ENCODE assay signal across 29 cellular contexts in genomic region chr22:16695261-16695660, GRCh38.
A peak's percentile ranks its signal among the peaks of the same experiment; 100 is the strongest.
DNase-seq lines count a peak whose midpoint lies in the region; ATAC-seq, FAIRE-seq and TF ChIP-seq lines count a peak whose summit lies in the region.
"Had no signal": no experiment of that assay in that cellular context is flagged by ENCODE, and none has a peak within 500 bp of the region (broad histone marks: within the 10 kb centered on the region; RNA-seq: fewer than 3 reads in every experiment).

No MANE protein-coding gene starts in this region.

- TF ChIP-seq CTCF in K562 (IDR thresholded peaks at IDR 0.05 in 2 of 3, conservative IDR thresholded peaks at IDR 0.05 in 1 of 3; ENCODE audit: insufficient read depth in 2 of 3, low read depth in 1 of 3, low read length in 3 of 3), result no peak

- no peak overlapping the region for H3K27ac ChIP-seq in K562 (ENCODE audit: extremely low read depth, low read depth, low read length)
- H3K27ac ChIP-seq: 22Rv1; A549; BLaER1; BLaER1 treated with 17β-estradiol and CSF1 and Interleukin-3, amounts not matched to agents 10 nM and 100 nM; C4-2B had no signal

- no TSS peak for BruUV-seq in K562 (replicated peaks; lab: Mats Ljungman, UMichigan)

- in situ Hi-C loops in K562 (cut with MboI), result loop anchor here (25.0 kb wide), 1 partner anchor 183 kb away; no protein-coding TSS in a partner anchor

- CTCF ChIA-PET in K562 (lab: Yijun Ruan, JAX; ENCODE audit: low intra/inter-chr PET ratio), result no interaction called here

- H3K4me1 ChIP-seq in K562 (replicated peaks in 1 of 2; ENCODE audit: control insufficient read depth in 2 of 2, insufficient read depth in 2 of 2, low read length in 2 of 2), result peaks cover 0 to 4% of the 10 kb centered on the region in 2 experiments; a peak in 1 of 5 replicates
- H3K4me1 ChIP-seq: A549, BE2C, Caco-2 had no signal

- TF ChIP-seq POLR2A in K562 (conservative IDR thresholded peaks at IDR 0.05), result no peak

- H3K9me3 ChIP-seq in K562 (replicated peaks; ENCODE audit: control insufficient read depth, insufficient read depth, low read depth, low read length), result no peaks in the 10 kb centered on the region
- H3K9me3 ChIP-seq: A549; BE2C; BLaER1; BLaER1 treated with 17β-estradiol and CSF1 and Interleukin-3, amounts not matched to agents 10 nM and 100 nM; Caco-2 had no signal

- DNase-seq in K562 (ENCODE audit: extremely low read depth in 1 of 4, low spot score in 3 of 4), result no peak
- DNase-seq in DMS153 treated with DMSO at 0.1 percent for 48 hours (lab: John Stamatoyannopoulos, UW; ENCODE audit: unreplicated experiment), result no peak
- DNase-seq: 8988T; ACHN; AML-193; BE2C; C1 segment of cervical spinal cord; Caco-2; Calu3; CD4-positive, alpha-beta memory T cell; CD4-positive, alpha-beta T cell; CD4-positive, CD25-positive, alpha-beta regulatory T cell; CD8-positive, alpha-beta memory T cell; CD8-positive, alpha-beta T cell; COR-L47; DMS 273 treated with DMSO at 0.1 percent for 48 hours; DMS153; DMS53; DMS79; DMS79 treated with DMSO at 0.1 percent for 48 hours; DND-41; EL had no signal

- ATAC-seq in K562, result no peak
- ATAC-seq: A549; CD8-positive, alpha-beta T cell had no signal

- no peak for FAIRE-seq in K562 (lab: Jason Lieb, UNC)
- FAIRE-seq: A204.1, A549, D721Med had no signal

- no peak overlapping the region for H3K4me2 ChIP-seq in K562 (ENCODE audit: insufficient read depth, low read length)
- H3K4me2 ChIP-seq: A549; BLaER1; BLaER1 treated with 17β-estradiol and CSF1 and Interleukin-3, amounts not matched to agents 10 nM and 100 nM had no signal

- H3K9me1 ChIP-seq in K562 (ENCODE audit: control insufficient read depth, insufficient read depth, low read length), result no peaks in the 10 kb centered on the region

- no peak overlapping the region for H3K9ac ChIP-seq in K562 (ENCODE audit: insufficient read depth in 1 of 2, low read depth in 2 of 2, low read length in 2 of 2)
- H3K9ac ChIP-seq: BLaER1; BLaER1 treated with 17β-estradiol and CSF1 and Interleukin-3, amounts not matched to agents 10 nM and 100 nM had no signal

- no peaks in the 10 kb centered on the region for H3K36me3 ChIP-seq in K562 (ENCODE audit: control insufficient read depth, insufficient read depth, low read length)
- H3K36me3 ChIP-seq: BE2C; BLaER1; BLaER1 treated with 17β-estradiol and CSF1 and Interleukin-3, amounts not matched to agents 10 nM and 100 nM had no signal

- no peak for TF ChIP-seq RAD21 in K562 (CRISPR knock-in tag; conservative IDR thresholded peaks at IDR 0.05 in 1 of 2, IDR thresholded peaks at IDR 0.05 in 1 of 2)

- TF ChIP-seq EP300 in K562 (IDR thresholded peaks at IDR 0.05; ENCODE audit: low read length), result no peak

- WGBS in K562 (ENCODE audit: insufficient coverage, low coverage, missing lambda C conversion rate), result under 1% methylated on average over 7 of the region's 7 CpGs

- intact Hi-C loops in K562 (cut with micrococcal nuclease), result no loop called here

- H3K4me3 ChIP-seq in K562, result no peak overlapping the region
- H3K4me3 ChIP-seq: A549; BLaER1; BLaER1 treated with 17β-estradiol and CSF1 and Interleukin-3, amounts not matched to agents 10 nM and 100 nM had no signal

- H3K79me2 ChIP-seq in K562 (ENCODE audit: control insufficient read depth, insufficient read depth, low read length), result no peaks in the 10 kb centered on the region

- no peaks in the 10 kb centered on the region for H4K20me1 ChIP-seq in K562 (replicated peaks; ENCODE audit: control insufficient read depth, insufficient read depth, low read length)
- H4K20me1 ChIP-seq: BLaER1; BLaER1 treated with 17β-estradiol and CSF1 and Interleukin-3, amounts not matched to agents 10 nM and 100 nM had no signal

- peaks cover 7 to 45% of the 10 kb centered on the region in 2 experiments; a peak in 4 of 5 replicates for H3K27me3 ChIP-seq in K562 (ENCODE audit: control insufficient read depth in 2 of 2, insufficient read depth in 2 of 2, low read length in 2 of 2)
- H3K27me3 ChIP-seq: BE2C; BLaER1; BLaER1 treated with 17β-estradiol and CSF1 and Interleukin-3, amounts not matched to agents 10 nM and 100 nM had no signal

- POLR2A ChIA-PET in K562 (lab: Yijun Ruan, JAX), result interaction anchor here (0.9 to 1.0 kb wide), 2 partner anchors 11 to 16 kb away, joined by 3 read pairs; no protein-coding TSS in a partner anchor

- no peak overlapping the region for H2AFZ ChIP-seq in K562 (ENCODE audit: low read depth, low read length)

TF ChIP-seq in K562, 482 proteins besides CTCF, POLR2A, EP300 and RAD21:
- TF ChIP-seq SPI1 (IDR thresholded peaks at IDR 0.05; ENCODE audit: borderline replicate concordance, low read depth, low read length) (no peak), USF2 (CRISPR knock-in tag; IDR thresholded peaks at IDR 0.05) (0 out of 2 replicates have a peak, but pooled peaks have one; percentile 4)
